19 cellular contexts compared by ENCODE assay signal in genomic region chr13:27023385-27023784, GRCh38.
A peak's percentile ranks its signal among the peaks of the same experiment; 100 is the strongest.
DNase-seq lines count a peak whose midpoint lies in the region; ATAC-seq lines count a peak whose summit lies in the region.
"Had no signal": no experiment of that assay in that cellular context is flagged by ENCODE, and none has a peak within 500 bp of the region (broad histone marks: within the 10 kb centered on the region; RNA-seq: fewer than 3 reads in every experiment).

No MANE protein-coding gene starts in this region.

- no peaks in the 10 kb centered on the region for H3K27me3 ChIP-seq in aorta (ENCODE audit: control insufficient read depth in 1 of 2, insufficient read depth in 2 of 2, low read length in 1 of 2)
- H3K27me3 ChIP-seq: tibial nerve had no signal

- H3K9me3 Mint-ChIP-seq in activated CD8-positive, alpha-beta memory T cell treated with anti-CD3 and anti-CD28 coated beads, Interleukin-2, amount 10 ng/mL, durations not matched to agents 7 days and 5 days (ENCODE audit: low read depth): no peaks in the 10 kb centered on the region
- H3K9me3 Mint-ChIP-seq: dendritic cell treated with granulocyte-macrophage colony-stimulating factor and Interleukin-4, amounts not matched to agents 40 ng/mL and 50 ng/mL, for 4 days; T-helper 2 cell treated with Interferon-gamma antibody and Interleukin-4, amounts not matched to agents 5 μg/mL and 100 μg/mL, for 36 hours had no signal

- no peak overlapping the region for H3K4me3 Mint-ChIP-seq in activated CD8-positive, alpha-beta memory T cell treated with anti-CD3 and anti-CD28 coated beads, Interleukin-2, amount 10 ng/mL, durations not matched to agents 7 days and 5 days
- H3K4me3 Mint-ChIP-seq: dendritic cell treated with granulocyte-macrophage colony-stimulating factor and Interleukin-4, amounts not matched to agents 40 ng/mL and 50 ng/mL, for 4 days; T-helper 2 cell treated with Interferon-gamma antibody and Interleukin-4, amounts not matched to agents 5 μg/mL and 100 μg/mL, for 36 hours had no signal

- H3K27me3 Mint-ChIP-seq in activated CD8-positive, alpha-beta memory T cell treated with anti-CD3 and anti-CD28 coated beads, Interleukin-2, amount 10 ng/mL, durations not matched to agents 7 days and 5 days: peaks cover 16% of the 10 kb centered on the region
- H3K27me3 Mint-ChIP-seq: dendritic cell treated with granulocyte-macrophage colony-stimulating factor and Interleukin-4, amounts not matched to agents 40 ng/mL and 50 ng/mL, for 4 days had no signal

- intact Hi-C loops in aorta (cut with DNase I): no loop called here

- WGBS in aorta, 2 donors: 88 to 94% methylated on average over 7 of the region's 7 CpGs

- ATAC-seq in activated CD8-positive, alpha-beta memory T cell treated with anti-CD3 and anti-CD28 coated beads, Interleukin-2, amount 10 ng/mL, durations not matched to agents 7 days and 5 days: no peak
- ATAC-seq in HG03520 (IDR thresholded peaks at IDR 0.05; ENCODE audit: unreplicated experiment): no peak
- ATAC-seq in aorta (ENCODE audit: low FRiP score): no peak
- ATAC-seq: left ventricle myocardium superior had no signal

- CTCF ChIA-PET in activated CD8-positive, alpha-beta memory T cell treated with anti-CD3 and anti-CD28 coated beads, Interleukin-2, amount 10 ng/mL, durations not matched to agents 7 days and 5 days (lab: Charles Lee): interaction anchor here (1.1 to 2.6 kb wide), 6 partner anchors 9 to 108 kb away, joined by 3 to 9 read pairs (median 4); no protein-coding TSS in a partner anchor

- no peak overlapping the region for H3K4me3 ChIP-seq in aorta (ENCODE audit: low read length in 2 of 2)
- H3K4me3 ChIP-seq: adrenal gland, tibial nerve had no signal

- H3K36me3 ChIP-seq in aorta (ENCODE audit: control insufficient read depth in 1 of 2, insufficient read depth in 2 of 2, low read length in 1 of 2): no peaks in the 10 kb centered on the region
- H3K36me3 ChIP-seq: adrenal gland, BE2C, tibial nerve had no signal

- no peaks in the 10 kb centered on the region for H3K9me3 ChIP-seq in aorta (ENCODE audit: control insufficient read depth, low read length)
- H3K9me3 ChIP-seq: adrenal gland, BE2C, Caco-2, tibial nerve had no signal

- H3K27ac ChIP-seq in caudate nucleus (ENCODE audit: low read depth, low read length) (peak overlapping the region; percentile 18), aorta (ENCODE audit: low read depth in 1 of 2, low read length in 2 of 2) (no peak overlapping the region)
- H3K27ac ChIP-seq: adrenal gland, tibial nerve had no signal

- H3K36me3 Mint-ChIP-seq in activated CD8-positive, alpha-beta memory T cell treated with anti-CD3 and anti-CD28 coated beads, Interleukin-2, amount 10 ng/mL, durations not matched to agents 7 days and 5 days: peaks cover 2% of the 10 kb centered on the region

- peaks cover 52% of the 10 kb centered on the region for H3K4me1 Mint-ChIP-seq in activated CD8-positive, alpha-beta memory T cell treated with anti-CD3 and anti-CD28 coated beads, Interleukin-2, amount 10 ng/mL, durations not matched to agents 7 days and 5 days

- H3K4me1 ChIP-seq in aorta (ENCODE audit: control insufficient read depth in 1 of 2, insufficient read depth in 2 of 2, low read length in 2 of 2): no peaks in the 10 kb centered on the region
- H3K4me1 ChIP-seq: adrenal gland, BE2C, tibial nerve had no signal

- DNase-seq in activated CD8-positive, alpha-beta memory T cell treated with anti-CD3 and anti-CD28 coated beads, Interleukin-2, amount 10 ng/mL, durations not matched to agents 7 days and 5 days: peak; percentile 38
- no peak for DNase-seq in activated CD8-positive, alpha-beta memory T cell treated with anti-CD3 and anti-CD28 coated beads, Interleukin-2, amount 50 U/mL, for 4 hours
- DNase-seq in caudate nucleus (lab: John Stamatoyannopoulos, UW): no peak
- peak; percentile 43 for DNase-seq in mesenteric fat pad (ENCODE audit: low spot score)
- DNase-seq in ureter (ENCODE audit: low spot score): peak; percentile 29
- no peak for DNase-seq in activated CD4-positive, alpha-beta T cell treated with anti-CD3 and anti-CD28 coated beads for 1 hour
- no peak for DNase-seq in aorta
- DNase-seq: activated naive CD4-positive, alpha-beta T cell; BE2C; left ventricle myocardium superior; NCI-H1105 treated with DMSO at 0.1 percent for 48 hours; stimulated activated CD4-positive, alpha-beta T cell treated with anti-CD3 and anti-CD28 coated beads, Interleukin-2, amount 100 ng/mL, for 48 hours; stimulated activated naive CD4-positive, alpha-beta T cell treated with Interleukin-2 at 50 U/mL for 16 hours had no signal

- H3K27ac Mint-ChIP-seq in activated CD8-positive, alpha-beta memory T cell treated with anti-CD3 and anti-CD28 coated beads, Interleukin-2, amount 10 ng/mL, durations not matched to agents 7 days and 5 days: no peak overlapping the region
- H3K27ac Mint-ChIP-seq: dendritic cell treated with granulocyte-macrophage colony-stimulating factor and Interleukin-4, amounts not matched to agents 40 ng/mL and 50 ng/mL, for 4 days; T-helper 2 cell treated with Interferon-gamma antibody and Interleukin-4, amounts not matched to agents 5 μg/mL and 100 μg/mL, for 36 hours had no signal

Comparison
In these comparisons a context has a peak if more than half of its experiments do, and no peak if none do; other contexts are left out.
1. DNase-seq: peak in activated CD8-positive, alpha-beta memory T cell treated with anti-CD3 and anti-CD28 coated beads, Interleukin-2, amount 10 ng/mL, durations not matched to agents 7 days and 5 days (single experiment), mesenteric fat pad (single experiment) and ureter (single experiment); none in activated CD8-positive, alpha-beta memory T cell treated with anti-CD3 and anti-CD28 coated beads, Interleukin-2, amount 50 U/mL, for 4 hours (single experiment), caudate nucleus (0 of 61), activated CD4-positive, alpha-beta T cell treated with anti-CD3 and anti-CD28 coated beads for 1 hour (single experiment) and aorta (0 of 2).